24 cellular contexts compared by ENCODE assay signal in genomic region chr17:47993964-47994363, GRCh38. TPM values are rescaled to one million over a fixed set of nuclear protein-coding genes. Genes with fewer than 3 reads are reported as not detected.
"Had no signal": no experiment of that assay in that cellular context is flagged by ENCODE, and none has a peak within 500 bp of the region (broad histone marks: within the 10 kb centered on the region; RNA-seq: fewer than 3 reads in every experiment).

No MANE protein-coding gene starts in this region.

- H3K4me3 ChIP-seq: colonic mucosa, esophagus squamous epithelium, gastrocnemius medialis, left ventricle myocardium inferior, tibial artery had no signal

- H3K4me3 Mint-ChIP-seq: mesothelial cell of epicardium; naive thymus-derived CD8-positive, alpha-beta T cell; stimulated activated effector memory CD8-positive, alpha-beta T cell treated with anti-CD3 and anti-CD28 coated beads, Interleukin-12 subunit alpha, Interleukin-12 subunit beta, amount 100 ng/mL, for 72 hours; stimulated activated naive CD8-positive, alpha-beta T cell treated with anti-CD3 and anti-CD28 coated beads, Interleukin-15, amount 100 ng/mL, for 72 hours had no signal

- H3K27ac ChIP-seq: colonic mucosa, esophagus squamous epithelium, gastrocnemius medialis, left ventricle myocardium inferior, tibial artery, VCaP had no signal

- H3K4me1 Mint-ChIP-seq: naive thymus-derived CD8-positive, alpha-beta T cell had no signal

- H3K27me3 ChIP-seq: colonic mucosa had no signal

- H3K36me3 ChIP-seq: colonic mucosa, esophagus squamous epithelium, gastrocnemius medialis, left ventricle myocardium inferior, tibial artery had no signal

- FAIRE-seq: bronchial epithelial cell, small intestine had no signal

- H3K9me3 ChIP-seq: colonic mucosa, esophagus squamous epithelium, gastrocnemius medialis, left ventricle myocardium inferior, tibial artery had no signal

- DNase-seq: activated CD4-positive, alpha-beta T cell treated with anti-CD3 and anti-CD28 coated beads for 1 hour; activated CD4-positive, alpha-beta T cell treated with anti-CD3 and anti-CD28 coated beads, Interleukin-2, amount 50 U/mL, for 1 hour; activated T-cell treated with anti-CD3 and anti-CD28 coated beads, Interleukin-2, amount 50 U/mL, for 1 hour; aorta; colonic mucosa; esophagus squamous epithelium; gastrocnemius medialis; head of caudate nucleus; hypothalamus; left ventricle myocardium inferior; mammary epithelial cell; naive thymus-derived CD8-positive, alpha-beta T cell; nucleus accumbens; small intestine; stimulated activated CD4-positive, alpha-beta T cell treated with anti-CD3 and anti-CD28 coated beads, Interleukin-2, amount 100 ng/mL, for 24 hours; stimulated activated naive CD8-positive, alpha-beta T cell treated with anti-CD3 and anti-CD28 coated beads, Interleukin-15, amount 100 ng/mL, for 72 hours; tibial artery had no signal

- H3K4me1 ChIP-seq: colonic mucosa, gastrocnemius medialis, tibial artery had no signal

- H3K27ac Mint-ChIP-seq: activated naive CD4-positive, alpha-beta T cell treated with anti-CD3 and anti-CD28 coated beads, Interleukin-2, amount 50 U/mL, for 72 hours; mesothelial cell of epicardium; stimulated activated effector memory CD8-positive, alpha-beta T cell treated with anti-CD3 and anti-CD28 coated beads, Interleukin-12 subunit alpha, Interleukin-12 subunit beta, amount 100 ng/mL, for 72 hours; stimulated activated naive CD8-positive, alpha-beta T cell treated with anti-CD3 and anti-CD28 coated beads, Interleukin-15, amount 100 ng/mL, for 72 hours had no signal

- H3K36me3 Mint-ChIP-seq: activated naive CD4-positive, alpha-beta T cell treated with anti-CD3 and anti-CD28 coated beads, Interleukin-2, amount 50 U/mL, for 72 hours; mesothelial cell of epicardium; naive thymus-derived CD8-positive, alpha-beta T cell; stimulated activated effector memory CD8-positive, alpha-beta T cell treated with anti-CD3 and anti-CD28 coated beads, Interleukin-12 subunit alpha, Interleukin-12 subunit beta, amount 100 ng/mL, for 72 hours had no signal

- H3K9me3 Mint-ChIP-seq: activated naive CD4-positive, alpha-beta T cell treated with anti-CD3 and anti-CD28 coated beads, Interleukin-2, amount 50 U/mL, for 72 hours; mesothelial cell of epicardium; naive thymus-derived CD8-positive, alpha-beta T cell; stimulated activated effector memory CD8-positive, alpha-beta T cell treated with anti-CD3 and anti-CD28 coated beads, Interleukin-12 subunit alpha, Interleukin-12 subunit beta, amount 100 ng/mL, for 72 hours; stimulated activated naive CD8-positive, alpha-beta T cell treated with anti-CD3 and anti-CD28 coated beads, Interleukin-15, amount 100 ng/mL, for 72 hours had no signal

RNA-seq across cellular contexts. Expression of gene PRR15L, which starts 36.3 kb away (rescaled TPM):
- total RNA-seq: activated naive CD4-positive, alpha-beta T cell treated with anti-CD3 and anti-CD28 coated beads, Interleukin-2, amount 50 U/mL, for 72 hours; aorta; naive thymus-derived CD8-positive, alpha-beta T cell; sciatic nerve; T-helper 2 cell treated with Interferon-gamma antibody and Interleukin-4, amounts not matched to agents 100 ng/mL and 5 ng/mL, for 36 hours had no signal
